1 cellular context compared by ENCODE assay signal in the genomic region with DNA sequence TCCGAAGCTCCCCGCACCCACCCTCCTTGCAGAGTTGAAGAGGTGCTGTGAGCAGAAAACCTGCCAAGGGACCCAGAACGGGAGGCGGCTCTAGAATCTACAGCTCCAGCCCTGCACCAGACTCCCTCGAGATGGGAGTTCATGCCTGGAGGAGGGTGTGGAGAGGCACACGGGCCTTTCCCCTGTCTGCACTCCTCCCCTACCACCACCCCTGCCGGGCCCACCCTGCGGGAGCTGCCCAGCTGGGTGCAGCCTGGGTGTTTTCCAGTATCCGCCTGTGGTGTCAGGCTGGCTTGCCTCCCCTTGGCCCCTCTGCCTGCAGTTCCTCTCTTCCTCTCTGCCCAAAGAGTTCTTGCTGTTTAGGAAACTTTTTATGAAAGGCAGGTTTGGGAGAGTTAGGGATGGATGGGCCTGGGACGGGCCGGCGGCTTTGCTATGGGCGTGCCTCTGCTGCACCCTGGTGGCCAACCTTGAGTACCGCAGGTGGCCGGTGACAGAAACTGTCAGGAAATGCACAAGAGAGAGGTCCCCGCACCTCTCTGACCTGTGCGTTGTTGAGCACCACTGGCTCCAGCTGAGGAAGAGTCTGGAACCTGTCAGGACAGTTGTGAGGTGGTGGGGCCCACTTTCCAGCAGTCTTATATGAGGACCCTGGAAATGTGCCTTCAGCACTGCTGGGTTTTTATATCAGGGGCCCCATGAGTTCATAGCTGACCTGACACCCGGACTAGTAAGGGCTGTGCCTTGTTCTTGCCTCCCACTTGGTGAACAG.
TF ChIP-seq lines count a peak whose summit lies in the region.

No MANE protein-coding gene starts in this region.

TF ChIP-seq in HEK293, 187 proteins besides CTCF, POLR2A, EP300 and RAD21 (continued from another document):
- no peak for TF ChIP-seq TSHZ1 (tag by site-specific recombination; IDR thresholded peaks at IDR 0.05; ENCODE audit: borderline replicate concordance)
- peak; percentile 66; the same call in 1 of the 2 replicates for TF ChIP-seq ZNF2 (tag by site-specific recombination; IDR thresholded peaks at IDR 0.05)
- TF ChIP-seq, protein P1, sequence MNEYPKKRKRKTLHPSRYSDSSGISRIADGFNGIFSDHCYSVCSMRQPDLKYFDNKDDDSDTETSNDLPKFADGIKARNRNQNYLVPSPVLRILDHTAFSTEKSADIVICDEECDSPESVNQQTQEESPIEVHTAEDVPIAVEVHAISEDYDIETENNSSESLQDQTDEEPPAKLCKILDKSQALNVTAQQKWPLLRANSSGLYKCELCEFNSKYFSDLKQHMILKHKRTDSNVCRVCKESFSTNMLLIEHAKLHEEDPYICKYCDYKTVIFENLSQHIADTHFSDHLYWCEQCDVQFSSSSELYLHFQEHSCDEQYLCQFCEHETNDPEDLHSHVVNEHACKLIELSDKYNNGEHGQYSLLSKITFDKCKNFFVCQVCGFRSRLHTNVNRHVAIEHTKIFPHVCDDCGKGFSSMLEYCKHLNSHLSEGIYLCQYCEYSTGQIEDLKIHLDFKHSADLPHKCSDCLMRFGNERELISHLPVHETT (tag by site-specific recombination; IDR thresholded peaks at IDR 0.05), result no peak
- TF ChIP-seq ZSCAN23 (tag by site-specific recombination; IDR thresholded peaks at IDR 0.05), result no peak
- TF ChIP-seq ZNF366 (tag by site-specific recombination; conservative IDR thresholded peaks at IDR 0.05), result peak; percentile 53
- TF ChIP-seq ZNF654 (tag by site-specific recombination; IDR thresholded peaks at IDR 0.05; ENCODE audit: low read depth), result peak; percentile 90
- TF ChIP-seq, protein P2, sequence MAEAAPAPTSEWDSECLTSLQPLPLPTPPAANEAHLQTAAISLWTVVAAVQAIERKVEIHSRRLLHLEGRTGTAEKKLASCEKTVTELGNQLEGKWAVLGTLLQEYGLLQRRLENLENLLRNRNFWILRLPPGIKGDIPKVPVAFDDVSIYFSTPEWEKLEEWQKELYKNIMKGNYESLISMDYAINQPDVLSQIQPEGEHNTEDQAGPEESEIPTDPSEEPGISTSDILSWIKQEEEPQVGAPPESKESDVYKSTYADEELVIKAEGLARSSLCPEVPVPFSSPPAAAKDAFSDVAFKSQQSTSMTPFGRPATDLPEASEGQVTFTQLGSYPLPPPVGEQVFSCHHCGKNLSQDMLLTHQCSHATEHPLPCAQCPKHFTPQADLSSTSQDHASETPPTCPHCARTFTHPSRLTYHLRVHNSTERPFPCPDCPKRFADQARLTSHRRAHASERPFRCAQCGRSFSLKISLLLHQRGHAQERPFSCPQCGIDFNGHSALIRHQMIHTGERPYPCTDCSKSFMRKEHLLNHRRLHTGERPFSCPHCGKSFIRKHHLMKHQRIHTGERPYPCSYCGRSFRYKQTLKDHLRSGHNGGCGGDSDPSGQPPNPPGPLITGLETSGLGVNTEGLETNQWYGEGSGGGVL (tag by site-specific recombination; IDR thresholded peaks at IDR 0.05), result no peak
- no peak for TF ChIP-seq ZNF221 (tag by site-specific recombination; IDR thresholded peaks at IDR 0.05; ENCODE audit: borderline replicate concordance)
- no peak for TF ChIP-seq ZNF426 (tag by site-specific recombination; IDR thresholded peaks at IDR 0.05)
- TF ChIP-seq ZBTB48 (tag by site-specific recombination; IDR thresholded peaks at IDR 0.05), result peak; percentile 77
- TF ChIP-seq ZNF24 (tag by site-specific recombination; IDR thresholded peaks at IDR 0.05), result no peak
- peak; percentile 56 for TF ChIP-seq ZNF600 (tag by site-specific recombination; IDR thresholded peaks at IDR 0.05)
- TF ChIP-seq KLF9 (tag by site-specific recombination; IDR thresholded peaks at IDR 0.05; ENCODE audit: low read depth), result no peak
- TF ChIP-seq SP2 (tag by site-specific recombination; IDR thresholded peaks at IDR 0.05), result no peak
- TF ChIP-seq ZFP3 (tag by site-specific recombination; IDR thresholded peaks at IDR 0.05; ENCODE audit: low read depth), result no peak
- TF ChIP-seq ZNF302 (tag by site-specific recombination; IDR thresholded peaks at IDR 0.05; ENCODE audit: low read depth), result no peak
- no peak for TF ChIP-seq ZNF560 (tag by site-specific recombination; IDR thresholded peaks at IDR 0.05; ENCODE audit: borderline replicate concordance)
- no peak for TF ChIP-seq ZNF473 (tag by site-specific recombination; IDR thresholded peaks at IDR 0.05)
- peak; percentile 85 for TF ChIP-seq ZIC2 (tag by site-specific recombination; IDR thresholded peaks at IDR 0.05)
- TF ChIP-seq ZNF791 (tag by site-specific recombination; IDR thresholded peaks at IDR 0.05), result no peak
- no peak for TF ChIP-seq ZNF660 (tag by site-specific recombination; IDR thresholded peaks at IDR 0.05)
- TF ChIP-seq ZBTB21 (tag by site-specific recombination; IDR thresholded peaks at IDR 0.05), result no peak
- TF ChIP-seq ZBTB26 (tag by site-specific recombination; optimal IDR thresholded peaks at IDR 0.05), result no peak
- no peak for TF ChIP-seq EGR2 (tag by site-specific recombination; IDR thresholded peaks at IDR 0.05; ENCODE audit: low read depth)
- no peak for TF ChIP-seq FEZF1 (tag by site-specific recombination; IDR thresholded peaks at IDR 0.05)
- peak; percentile 75 for TF ChIP-seq KLF17 (tag by site-specific recombination; IDR thresholded peaks at IDR 0.05)
- TF ChIP-seq ZNF561 (tag by site-specific recombination; IDR thresholded peaks at IDR 0.05; ENCODE audit: borderline replicate concordance), result no peak
- peak; percentile 96 for TF ChIP-seq KLF1 (tag by site-specific recombination; IDR thresholded peaks at IDR 0.05)
- TF ChIP-seq ZNF140 (tag by site-specific recombination; IDR thresholded peaks at IDR 0.05), result no peak
- TF ChIP-seq ZNF354C (tag by site-specific recombination; IDR thresholded peaks at IDR 0.05; ENCODE audit: borderline replicate concordance, low read depth), result no peak
- TF ChIP-seq BCL6B (tag by site-specific recombination; IDR thresholded peaks at IDR 0.05), result peak; percentile 79
- TF ChIP-seq ZNF571 (tag by site-specific recombination; IDR thresholded peaks at IDR 0.05), result no peak
- TF ChIP-seq TCF7L2 (IDR thresholded peaks at IDR 0.05; ENCODE audit: borderline replicate concordance, low read depth, low read length), result no peak
- TF ChIP-seq ZBTB7A (tag by site-specific recombination; IDR thresholded peaks at IDR 0.05; ENCODE audit: low read depth), result no peak
- no peak for TF ChIP-seq ZNF785 (tag by site-specific recombination; IDR thresholded peaks at IDR 0.05)
- TF ChIP-seq, protein P3, sequence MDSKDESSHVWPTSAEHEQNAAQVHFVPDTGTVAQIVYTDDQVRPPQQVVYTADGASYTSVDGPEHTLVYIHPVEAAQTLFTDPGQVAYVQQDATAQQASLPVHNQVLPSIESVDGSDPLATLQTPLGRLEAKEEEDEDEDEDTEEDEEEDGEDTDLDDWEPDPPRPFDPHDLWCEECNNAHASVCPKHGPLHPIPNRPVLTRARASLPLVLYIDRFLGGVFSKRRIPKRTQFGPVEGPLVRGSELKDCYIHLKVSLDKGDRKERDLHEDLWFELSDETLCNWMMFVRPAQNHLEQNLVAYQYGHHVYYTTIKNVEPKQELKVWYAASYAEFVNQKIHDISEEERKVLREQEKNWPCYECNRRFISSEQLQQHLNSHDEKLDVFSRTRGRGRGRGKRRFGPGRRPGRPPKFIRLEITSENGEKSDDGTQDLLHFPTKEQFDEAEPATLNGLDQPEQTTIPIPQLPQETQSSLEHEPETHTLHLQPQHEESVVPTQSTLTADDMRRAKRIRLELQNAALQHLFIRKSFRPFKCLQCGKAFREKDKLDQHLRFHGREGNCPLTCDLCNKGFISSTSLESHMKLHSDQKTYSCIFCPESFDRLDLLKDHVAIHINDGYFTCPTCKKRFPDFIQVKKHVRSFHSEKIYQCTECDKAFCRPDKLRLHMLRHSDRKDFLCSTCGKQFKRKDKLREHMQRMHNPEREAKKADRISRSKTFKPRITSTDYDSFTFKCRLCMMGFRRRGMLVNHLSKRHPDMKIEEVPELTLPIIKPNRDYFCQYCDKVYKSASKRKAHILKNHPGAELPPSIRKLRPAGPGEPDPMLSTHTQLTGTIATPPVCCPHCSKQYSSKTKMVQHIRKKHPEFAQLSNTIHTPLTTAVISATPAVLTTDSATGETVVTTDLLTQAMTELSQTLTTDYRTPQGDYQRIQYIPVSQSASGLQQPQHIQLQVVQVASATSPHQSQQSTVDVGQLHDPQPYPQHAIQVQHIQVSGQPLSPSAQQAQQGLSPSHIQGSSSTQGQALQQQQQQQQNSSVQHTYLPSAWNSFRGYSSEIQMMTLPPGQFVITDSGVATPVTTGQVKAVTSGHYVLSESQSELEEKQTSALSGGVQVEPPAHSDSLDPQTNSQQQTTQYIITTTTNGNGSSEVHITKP (tag by site-specific recombination; IDR thresholded peaks at IDR 0.05), result no peak
- TF ChIP-seq SP7 (tag by site-specific recombination; IDR thresholded peaks at IDR 0.05), result no peak
- TF ChIP-seq ZNF529 (tag by site-specific recombination; IDR thresholded peaks at IDR 0.05; ENCODE audit: insufficient replicate concordance), result no peak
- no peak for TF ChIP-seq YY2 (tag by site-specific recombination; IDR thresholded peaks at IDR 0.05)
- no peak for TF ChIP-seq RBAK (tag by site-specific recombination; IDR thresholded peaks at IDR 0.05)
